8 cellular contexts compared by ENCODE assay signal in the genomic region with DNA sequence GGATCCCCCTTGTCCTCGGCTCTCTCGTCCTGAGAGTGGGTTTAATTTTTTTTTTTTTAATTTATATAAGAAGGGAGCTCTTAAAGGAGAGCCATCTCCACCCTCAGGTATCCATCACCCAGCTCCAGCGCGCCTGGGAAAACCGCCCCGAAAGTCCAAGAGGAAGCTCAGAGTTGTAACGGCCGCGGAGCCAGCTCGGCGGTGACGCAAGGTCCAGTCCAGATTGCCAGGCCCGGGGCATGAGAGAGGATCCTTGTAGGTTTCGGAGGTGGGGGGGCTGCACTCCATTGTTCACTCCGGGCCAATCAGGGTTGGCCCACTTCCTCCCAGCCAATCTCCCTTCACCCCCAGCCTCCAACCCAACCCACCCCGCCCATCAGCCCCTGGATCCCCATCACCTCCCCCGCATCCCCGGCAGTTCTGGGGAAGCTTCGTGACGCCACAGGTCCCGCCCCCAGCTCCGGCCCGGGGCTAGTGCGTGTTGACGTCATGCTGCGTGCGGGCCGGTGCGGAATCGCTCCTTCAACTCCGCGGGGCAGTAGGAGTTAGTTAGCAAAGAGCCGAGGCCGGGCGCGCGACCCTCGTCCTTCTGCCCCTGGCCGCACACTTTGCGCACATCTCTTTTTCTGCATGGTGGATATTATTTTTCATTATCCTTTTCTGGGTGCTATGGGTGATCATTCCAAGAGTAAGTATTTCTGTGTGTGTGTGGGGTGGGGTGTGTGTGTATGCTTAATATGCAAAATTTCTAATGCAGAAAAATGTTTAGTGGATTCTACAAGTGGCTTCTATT. TPM values are rescaled to one million over a fixed set of nuclear protein-coding genes. Genes with fewer than 3 reads are reported as not detected.
A peak's percentile ranks its signal among the peaks of the same experiment; 100 is the strongest.
DNase-seq lines count a peak whose midpoint lies in the region; ATAC-seq and TF ChIP-seq lines count a peak whose summit lies in the region.

A gene (plus strand): TSS at position 520 of the 793 bp plus-strand sequence. CDS start 111 bp downstream, at position 631.

- no peaks in the 10 kb centered on the region for H3K9me3 ChIP-seq in lower lobe of right lung

- ATAC-seq in GM21515 (IDR thresholded peaks at IDR 0.05; ENCODE audit: unreplicated experiment) (peak; percentile 43), lower lobe of right lung (peak; percentile 41 to 43), GM18858 (IDR thresholded peaks at IDR 0.05; ENCODE audit: unreplicated experiment) (no peak)

- peaks cover 0 to 4% (median 0%) of the 10 kb centered on the region in 3 donors for H3K9me3 Mint-ChIP-seq in IgD-negative memory B cell
- no peaks in the 10 kb centered on the region for H3K9me3 Mint-ChIP-seq in dendritic cell treated with granulocyte-macrophage colony-stimulating factor and Interleukin-4, amounts not matched to agents 40 ng/mL and 50 ng/mL, for 4 days

- DNase-seq in DMS53 treated with DMSO at 0.1 percent for 48 hours (lab: John Stamatoyannopoulos, UW; ENCODE audit: unreplicated experiment) (peak; percentile 73), T-helper 2 cell (peak in 4 of 5 experiments; percentile 29 to 97 (median 48)), lower lobe of right lung (peak; percentile 84)
- DNase-seq in stimulated activated CD4-positive, alpha-beta T cell treated with anti-CD3 and anti-CD28 coated beads, TNF-alpha, amount 100 ng/mL, for 48 hours (ENCODE audit: low read depth in 3 of 3), result peak in 2 of 3 donors; percentile 54 to 66

- no peak for TF ChIP-seq CTCF in lower lobe of right lung (IDR thresholded peaks at IDR 0.05)

- peak within 1 kb of the TSS; percentile 84 to 92 (median 90) for H3K4me3 Mint-ChIP-seq in IgD-negative memory B cell
- peak within 1 kb of the TSS; percentile 88 for H3K4me3 Mint-ChIP-seq in dendritic cell treated with granulocyte-macrophage colony-stimulating factor and Interleukin-4, amounts not matched to agents 40 ng/mL and 50 ng/mL, for 4 days

- no peaks in the 10 kb centered on the region for H3K36me3 ChIP-seq in lower lobe of right lung

- H3K27me3 ChIP-seq in lower lobe of right lung (ENCODE audit: low read depth), result peaks cover 87% of the 10 kb centered on the region

- peak within 1 kb of the TSS; percentile 89 to 94 (median 93) for H3K27ac Mint-ChIP-seq in IgD-negative memory B cell
- H3K27ac Mint-ChIP-seq in dendritic cell treated with granulocyte-macrophage colony-stimulating factor and Interleukin-4, amounts not matched to agents 40 ng/mL and 50 ng/mL, for 4 days, result peak within 1 kb of the TSS; percentile 95

- peaks cover 30 to 46% (median 37%) of the 10 kb centered on the region in 3 donors for H3K4me1 Mint-ChIP-seq in IgD-negative memory B cell
- H3K4me1 Mint-ChIP-seq in dendritic cell treated with granulocyte-macrophage colony-stimulating factor and Interleukin-4, amounts not matched to agents 40 ng/mL and 50 ng/mL, for 4 days (ENCODE audit: low read depth), result peaks cover 65% of the 10 kb centered on the region

- intact Hi-C loops in dendritic cell treated with granulocyte-macrophage colony-stimulating factor and Interleukin-4, amounts not matched to agents 40 ng/mL and 50 ng/mL, for 4 days (cut with micrococcal nuclease), result loop anchor here (2.0 to 5.0 kb wide), 2 partner anchors 44 to 168 kb away; no protein-coding TSS in a partner anchor
- intact Hi-C loops in lower lobe of right lung (cut with DNase I), result no loop called here

- H3K27me3 Mint-ChIP-seq in IgD-negative memory B cell, result peaks cover 52% of the 10 kb centered on the region
- peaks cover 70% of the 10 kb centered on the region for H3K27me3 Mint-ChIP-seq in dendritic cell treated with granulocyte-macrophage colony-stimulating factor and Interleukin-4, amounts not matched to agents 40 ng/mL and 50 ng/mL, for 4 days

- H3K4me3 ChIP-seq in lower lobe of right lung, result peak within 1 kb of the TSS; percentile 40

- no peak within 1 kb of the TSS for H3K27ac ChIP-seq in lower lobe of right lung

- H3K36me3 Mint-ChIP-seq in IgD-negative memory B cell, result peaks cover 2% of the 10 kb centered on the region
- peaks cover 21% of the 10 kb centered on the region for H3K36me3 Mint-ChIP-seq in dendritic cell treated with granulocyte-macrophage colony-stimulating factor and Interleukin-4, amounts not matched to agents 40 ng/mL and 50 ng/mL, for 4 days (ENCODE audit: low read depth)

- peaks cover 56% of the 10 kb centered on the region for H3K4me1 ChIP-seq in lower lobe of right lung

RNA-seq across cellular contexts. Expression of the gene that starts here (rescaled TPM):
- 0.89 TPM for polyA plus RNA-seq in IgD-negative memory B cell
- 0.38 TPM for total RNA-seq in lower lobe of right lung

Comparison
In these comparisons a context has a peak if more than half of its experiments do, and no peak if none do; other contexts are left out.
1. Peak in DNase-seq, ATAC-seq and H3K4me3 ChIP-seq in lower lobe of right lung; RNA of the gene not detected or under 1 TPM.